Comparison of ENCODE assay signal across 17 cellular contexts in genomic region chr6:159778131-159778530, GRCh38. TPM values are rescaled to one million over a fixed set of nuclear protein-coding genes. Genes with fewer than 3 reads are reported as not detected.
"Had no signal": no experiment of that assay in that cellular context is flagged by ENCODE, and none has a peak within 500 bp of the region (broad histone marks: within the 10 kb centered on the region; RNA-seq: fewer than 3 reads in every experiment).

No MANE protein-coding gene starts in this region.

- H3K9me3 Mint-ChIP-seq: activated naive CD4-positive, alpha-beta T cell treated with anti-CD3 and anti-CD28 coated beads, Interleukin-2, amount 50 U/mL, for 72 hours; endodermal cell; stimulated activated naive CD8-positive, alpha-beta T cell treated with anti-CD3 and anti-CD28 coated beads, Interleukin-15, Interleukin-2, amounts not matched to agents 100 ng/mL and 50 ng/mL, for 24 hours had no signal

- DNase-seq: activated CD4-positive, alpha-beta T cell treated with anti-CD3 and anti-CD28 coated beads, Interleukin-2, amount 50 U/mL, for 48 hours; activated gamma-delta T cell; activated T-cell treated with anti-CD3 and anti-CD28 coated beads, Interleukin-2, amount 50 U/mL, for 48 hours; amniotic stem cell; dorsolateral prefrontal cortex; endodermal cell; foreskin fibroblast; mesendoderm; stimulated activated CD4-positive, alpha-beta T cell treated with anti-CD3 and anti-CD28 coated beads, Interleukin-2, amount 100 ng/mL, for 24 hours had no signal

- H3K4me1 ChIP-seq: tibial nerve had no signal

- H3K27ac ChIP-seq: cardiac muscle cell, dorsolateral prefrontal cortex, epithelial cell of prostate, hepatocyte, tibial nerve, vagina had no signal

- H3K27me3 ChIP-seq: cardiac muscle cell, dorsolateral prefrontal cortex, hepatocyte, tibial nerve, vagina had no signal

- H3K4me3 ChIP-seq: cardiac muscle cell, dorsolateral prefrontal cortex, hepatocyte, tibial nerve, vagina had no signal

- H3K4me2 ChIP-seq: hepatocyte had no signal

- H3K9me3 ChIP-seq: tibial nerve, vagina had no signal

- H3K4me3 Mint-ChIP-seq: endodermal cell; stimulated activated naive CD8-positive, alpha-beta T cell treated with anti-CD3 and anti-CD28 coated beads, Interleukin-15, Interleukin-2, amounts not matched to agents 100 ng/mL and 50 ng/mL, for 24 hours had no signal

- H2AFZ ChIP-seq: hepatocyte had no signal

- H3K27me3 Mint-ChIP-seq: stimulated activated naive CD8-positive, alpha-beta T cell treated with anti-CD3 and anti-CD28 coated beads, Interleukin-15, Interleukin-2, amounts not matched to agents 100 ng/mL and 50 ng/mL, for 24 hours had no signal

- H3K4me1 Mint-ChIP-seq: endodermal cell had no signal

RNA-seq across cellular contexts. Expression of gene PNLDC1, which starts 21.9 kb away (rescaled TPM):
- total RNA-seq: endodermal cell, glomerular endothelial cell, hepatocyte, vagina had no signal
